ENCODE assay signal across 27 cellular contexts in the genomic region with DNA sequence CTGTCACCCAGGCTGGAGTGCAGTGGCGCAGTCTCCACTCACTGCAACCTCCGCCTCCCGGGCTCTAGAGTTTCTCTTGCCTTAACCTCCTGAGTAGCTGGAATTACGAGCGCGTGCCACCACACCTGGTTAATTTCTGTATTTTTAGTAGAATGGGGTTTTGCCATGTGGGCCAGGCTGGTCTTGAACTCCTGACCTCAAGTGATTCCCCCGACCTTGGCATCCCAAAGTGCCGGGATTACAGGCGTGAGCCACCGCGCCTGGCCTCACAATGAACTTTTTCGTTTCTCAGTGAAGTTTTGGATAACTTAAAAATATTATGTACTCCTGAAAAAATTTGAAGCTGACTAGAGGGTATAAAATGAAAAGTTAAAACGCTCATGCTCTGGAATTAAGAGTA.
"Had no signal": no experiment of that assay in that cellular context is flagged by ENCODE, and none has a peak within 500 bp of the region (broad histone marks: within the 10 kb centered on the region; RNA-seq: fewer than 3 reads in every experiment).

No MANE protein-coding gene starts in this region.

- H3K4me1 ChIP-seq: neural progenitor cell, parathyroid adenoma, right lobe of liver, tibial nerve, upper lobe of left lung, vagina had no signal

- H3K9me3 Mint-ChIP-seq: natural killer cell; nephron; neural progenitor cell; stimulated activated effector memory CD8-positive, alpha-beta T cell treated with anti-CD3 and anti-CD28 coated beads, Interleukin-12 subunit alpha, Interleukin-12 subunit beta, amount 100 ng/mL, for 72 hours; stimulated activated naive B cell treated with anti-CD40 and anti-IgM and Interleukin-4, amounts not matched to agents 10 μg/mL and 1 μg/mL and 100 μg/mL, for 72 hours; stimulated activated naive CD8-positive, alpha-beta T cell treated with anti-CD3 and anti-CD28 coated beads, Interleukin-15, Interleukin-2, amounts not matched to agents 100 ng/mL and 50 ng/mL, for 24 hours had no signal

- H3K27me3 ChIP-seq: neural progenitor cell, ovary, right lobe of liver, sigmoid colon, stomach, thyroid gland, tibial nerve, upper lobe of left lung, vagina had no signal

- H3K36me3 ChIP-seq: neural progenitor cell, ovary, right lobe of liver, thoracic aorta, thyroid gland, vagina had no signal

- H3K36me3 Mint-ChIP-seq: natural killer cell; stimulated activated effector memory CD8-positive, alpha-beta T cell treated with anti-CD3 and anti-CD28 coated beads, Interleukin-12 subunit alpha, Interleukin-12 subunit beta, amount 100 ng/mL, for 72 hours had no signal

- H3K4me3 ChIP-seq: neural progenitor cell, ovary, psoas muscle, right lobe of liver, sigmoid colon, stomach, thoracic aorta, thyroid gland, tibial nerve, upper lobe of left lung, vagina had no signal

- H3K9ac ChIP-seq: neural progenitor cell, parathyroid adenoma had no signal

- H3K27me3 Mint-ChIP-seq: progenitor cell of endocrine pancreas; stimulated activated naive B cell treated with anti-CD40 and anti-IgM and Interleukin-4, amounts not matched to agents 10 μg/mL and 1 μg/mL and 100 μg/mL, for 72 hours; stimulated activated naive CD8-positive, alpha-beta T cell treated with anti-CD3 and anti-CD28 coated beads, Interleukin-15, Interleukin-2, amounts not matched to agents 100 ng/mL and 50 ng/mL, for 24 hours had no signal

- ATAC-seq: natural killer cell; right cardiac atrium; right lobe of liver; stimulated activated effector memory CD8-positive, alpha-beta T cell treated with anti-CD3 and anti-CD28 coated beads, Interleukin-12 subunit alpha, Interleukin-12 subunit beta, amount 100 ng/mL, for 72 hours; stimulated activated naive B cell treated with anti-CD40 and anti-IgM and Interleukin-4, amounts not matched to agents 10 μg/mL and 1 μg/mL and 100 μg/mL, for 72 hours had no signal

- H3K27ac ChIP-seq: neural progenitor cell, ovary, parathyroid adenoma, psoas muscle, right lobe of liver, sigmoid colon, stomach, thoracic aorta, thyroid gland, tibial nerve, upper lobe of left lung, vagina had no signal

- DNase-seq: natural killer cell; occipital lobe; ovary; psoas muscle; right cardiac atrium; sigmoid colon; small intestine; stimulated activated CD4-positive, alpha-beta T cell treated with anti-CD3 and anti-CD28 coated beads, Interleukin-15, amount 100 ng/mL, for 24 hours; stimulated activated CD4-positive, alpha-beta T cell treated with anti-CD3 and anti-CD28 coated beads, Interleukin-2, amount 100 ng/mL, for 24 hours; stimulated activated CD4-positive, alpha-beta T cell treated with anti-CD3 and anti-CD28 coated beads, Interleukin-2, amount 100 ng/mL, for 48 hours; stimulated activated CD4-positive, alpha-beta T cell treated with anti-CD3 and anti-CD28 coated beads, Interleukin-4, amount 100 ng/mL, for 24 hours; stimulated activated naive B cell treated with anti-CD40 and anti-IgM and Interleukin-4, amounts not matched to agents 10 μg/mL and 1 μg/mL and 100 μg/mL, for 72 hours; stimulated activated naive CD4-positive, alpha-beta T cell treated with Interleukin-2 at 50 U/mL for 16 hours; stomach; thyroid gland; trophoblast cell; upper lobe of left lung had no signal

- H3K9me3 ChIP-seq: ovary, psoas muscle, right lobe of liver, sigmoid colon, stomach, thoracic aorta, thyroid gland, tibial nerve, upper lobe of left lung, vagina had no signal

- H3K4me3 Mint-ChIP-seq: natural killer cell; nephron; neural progenitor cell; stimulated activated effector memory CD8-positive, alpha-beta T cell treated with anti-CD3 and anti-CD28 coated beads, Interleukin-12 subunit alpha, Interleukin-12 subunit beta, amount 100 ng/mL, for 72 hours; stimulated activated naive B cell treated with anti-CD40 and anti-IgM and Interleukin-4, amounts not matched to agents 10 μg/mL and 1 μg/mL and 100 μg/mL, for 72 hours; stimulated activated naive CD8-positive, alpha-beta T cell treated with anti-CD3 and anti-CD28 coated beads, Interleukin-15, Interleukin-2, amounts not matched to agents 100 ng/mL and 50 ng/mL, for 24 hours had no signal

- H3K27ac Mint-ChIP-seq: neural progenitor cell; progenitor cell of endocrine pancreas; stimulated activated naive B cell treated with anti-CD40 and anti-IgM and Interleukin-4, amounts not matched to agents 10 μg/mL and 1 μg/mL and 100 μg/mL, for 72 hours; stimulated activated naive CD8-positive, alpha-beta T cell treated with anti-CD3 and anti-CD28 coated beads, Interleukin-15, Interleukin-2, amounts not matched to agents 100 ng/mL and 50 ng/mL, for 24 hours had no signal
